8 cellular contexts compared by ENCODE assay signal in the genomic region with DNA sequence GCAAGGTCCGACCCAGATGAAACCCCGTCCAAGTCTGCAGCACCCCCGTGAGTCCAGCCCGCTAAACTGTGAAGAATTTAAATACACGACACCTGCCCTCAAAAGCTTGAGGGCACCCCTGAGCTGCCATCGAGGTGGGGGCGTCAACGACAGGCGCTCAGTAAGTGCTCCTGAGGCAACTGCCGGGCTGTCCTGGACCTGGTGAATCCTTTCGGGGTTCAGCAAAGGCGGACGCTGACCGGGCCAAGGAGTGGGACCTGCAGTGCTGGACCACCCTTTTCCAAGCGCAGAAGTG.
DNase-seq lines count a peak whose midpoint lies in the region; ATAC-seq and TF ChIP-seq lines count a peak whose summit lies in the region.

No MANE protein-coding gene starts in this region.

- H3K4me1 ChIP-seq in KMS-11 (ENCODE audit: low read depth, poor library complexity, severe bottlenecking) = peaks cover 11% of the 10 kb centered on the region
- H3K4me1 ChIP-seq in mucosa of stomach (ENCODE audit: control insufficient read depth, insufficient read depth, low read length) = peaks cover 19% of the 10 kb centered on the region

- H3K4me3 ChIP-seq in KMS-11 (IDR thresholded peaks at IDR 0.05; ENCODE audit: insufficient read depth, low read depth, low read length) (peak overlapping the region; percentile 10), mucosa of stomach (ENCODE audit: low read length) (peak overlapping the region; percentile 97)

- H3K9ac ChIP-seq in KMS-11 = peak overlapping the region; percentile 59
- peak overlapping the region; percentile 93 for H3K9ac ChIP-seq in mucosa of stomach (ENCODE audit: low read length)

- peak overlapping the region; percentile 98 for H3K4me2 ChIP-seq in KMS-11

- no peak for DNase-seq in central memory CD8-positive, alpha-beta T cell (ENCODE audit: low spot score in 2 of 2)
- DNase-seq in DMS53 (lab: John Stamatoyannopoulos, UW) = no peak
- DNase-seq in KG1 (lab: John Stamatoyannopoulos, UW) = no peak
- no peak for DNase-seq in NCI-H1048 (lab: John Stamatoyannopoulos, UW)

- no peak for TF ChIP-seq CTCF in KMS-11 (conservative IDR thresholded peaks at IDR 0.05; ENCODE audit: low read depth, low read length)

- peak overlapping the region; percentile 88 for H2AFZ ChIP-seq in KMS-11 (ENCODE audit: low read depth)

- H3K27me3 ChIP-seq in KMS-11 (ENCODE audit: insufficient read depth, low read depth) = peaks cover 23% of the 10 kb centered on the region
- H3K27me3 ChIP-seq in mucosa of stomach (ENCODE audit: control insufficient read depth, insufficient read depth, low read length) = no peaks in the 10 kb centered on the region

- peaks cover 19% of the 10 kb centered on the region for H3K27me3 Mint-ChIP-seq in central memory CD8-positive, alpha-beta T cell

- peak overlapping the region; percentile 85 for H3K4me3 Mint-ChIP-seq in central memory CD8-positive, alpha-beta T cell

- H3K4me1 Mint-ChIP-seq in central memory CD8-positive, alpha-beta T cell = peaks cover 31% of the 10 kb centered on the region

- peaks cover 12% of the 10 kb centered on the region for H3K36me3 Mint-ChIP-seq in central memory CD8-positive, alpha-beta T cell (ENCODE audit: insufficient read depth)

- H3K36me3 ChIP-seq in KMS-11 (ENCODE audit: insufficient read depth) (no peaks in the 10 kb centered on the region), mucosa of stomach (ENCODE audit: control insufficient read depth, insufficient read depth, low read length) (no peaks in the 10 kb centered on the region)

- peak; percentile 7 for ATAC-seq in GM18909 (IDR thresholded peaks at IDR 0.05; ENCODE audit: poor library complexity, unreplicated experiment)
- ATAC-seq in central memory CD8-positive, alpha-beta T cell (replicated peaks; ENCODE audit: extremely low read depth, poor library complexity, severe bottlenecking) = peak; percentile 25
- no peak for ATAC-seq in GM19395 (IDR thresholded peaks at IDR 0.05; ENCODE audit: unreplicated experiment)

- peak overlapping the region; percentile 90 for H3K27ac Mint-ChIP-seq in central memory CD8-positive, alpha-beta T cell (ENCODE audit: low read depth)

- no peaks in the 10 kb centered on the region for H3K9me3 Mint-ChIP-seq in central memory CD8-positive, alpha-beta T cell

- no peaks in the 10 kb centered on the region for H3K79me2 ChIP-seq in KMS-11 (ENCODE audit: insufficient read depth, low read depth)

- no peaks in the 10 kb centered on the region for H4K20me1 ChIP-seq in KMS-11 (ENCODE audit: insufficient read depth)

- H3K9me3 ChIP-seq in mucosa of stomach (ENCODE audit: control insufficient read depth, low read length) = no peaks in the 10 kb centered on the region

- no peak overlapping the region for H3K27ac ChIP-seq in KMS-11
